ENCODE assay signal across 1 cellular context in the genomic region with DNA sequence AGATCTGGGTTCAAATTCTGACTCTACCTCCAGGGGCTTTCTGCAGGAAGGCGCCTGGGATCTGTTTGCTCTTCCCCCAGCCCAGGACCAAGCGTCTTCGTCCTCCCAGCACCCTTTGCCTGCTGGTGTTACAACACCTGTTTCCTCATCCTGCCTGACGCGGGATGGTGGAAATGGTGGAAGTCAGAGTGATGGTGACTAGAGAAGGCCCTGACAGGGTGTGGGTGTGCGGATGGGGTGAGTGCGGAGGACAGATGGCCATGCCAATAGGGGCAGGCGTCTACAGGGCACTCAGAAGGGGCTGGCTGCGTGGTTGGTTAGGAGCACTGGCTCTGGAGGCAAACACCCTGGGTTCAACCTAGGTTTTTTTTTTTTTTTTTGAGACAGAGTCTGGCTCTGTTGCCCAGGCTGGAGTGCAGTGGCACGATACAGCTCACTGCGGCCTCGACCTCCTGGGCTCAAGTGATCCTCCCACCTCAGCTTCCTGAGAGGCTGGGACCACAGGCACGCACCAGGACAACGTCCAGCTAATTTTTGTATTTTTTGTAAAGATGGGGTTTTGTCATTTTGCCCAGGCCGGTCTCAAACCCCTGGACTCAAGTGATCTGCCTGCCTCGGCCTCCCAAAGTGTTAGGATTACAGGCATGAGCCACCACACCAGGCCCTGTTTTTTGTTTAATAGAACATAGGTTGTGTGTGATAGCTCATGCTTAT.
TF ChIP-seq lines count a peak whose summit lies in the region.

No MANE protein-coding gene starts in this region.

TF ChIP-seq in endothelial cell of umbilical vein, 7 proteins besides CTCF, POLR2A, EP300 and RAD21 (continued from another document):
- TF ChIP-seq FOS (IDR thresholded peaks at IDR 0.05; ENCODE audit: borderline replicate concordance, insufficient read depth, low read length): no peak
- no peak for TF ChIP-seq JUN (IDR thresholded peaks at IDR 0.05; ENCODE audit: borderline replicate concordance, insufficient read depth, insufficient read length, low read depth)
- no peak for TF ChIP-seq MYC (IDR thresholded peaks at IDR 0.05; ENCODE audit: low read depth, low read length)
- TF ChIP-seq EZH2 (IDR thresholded peaks at IDR 0.05; ENCODE audit: borderline replicate concordance, low read depth, low read length, severe bottlenecking): no peak
- no peak for TF ChIP-seq GATA2 (IDR thresholded peaks at IDR 0.05; ENCODE audit: insufficient read depth, insufficient read length, low read depth, low read length)
- TF ChIP-seq, protein P1, sequence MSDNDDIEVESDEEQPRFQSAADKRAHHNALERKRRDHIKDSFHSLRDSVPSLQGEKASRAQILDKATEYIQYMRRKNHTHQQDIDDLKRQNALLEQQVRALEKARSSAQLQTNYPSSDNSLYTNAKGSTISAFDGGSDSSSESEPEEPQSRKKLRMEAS (IDR thresholded peaks at IDR 0.05; ENCODE audit: insufficient read depth, insufficient read length): no peak
